Comparison of ENCODE assay signal across 22 cellular contexts in genomic region chr9:124372038-124372437, GRCh38.
"Had no signal": no experiment of that assay in that cellular context is flagged by ENCODE, and none has a peak within 500 bp of the region (broad histone marks: within the 10 kb centered on the region; RNA-seq: fewer than 3 reads in every experiment).

No MANE protein-coding gene starts in this region.

- DNase-seq: activated CD4-positive, alpha-beta T cell treated with anti-CD3 and anti-CD28 coated beads, Interleukin-2, amount 50 U/mL, for 1 hour; activated CD8-positive, alpha-beta memory T cell treated with anti-CD3 and anti-CD28 coated beads for 24 hours; activated naive CD4-positive, alpha-beta T cell treated with anti-CD3 and anti-CD28 coated beads, Interleukin-2, amount 50 U/mL, for 16 hours; caudate nucleus; cortex of kidney; effector CD8-positive, alpha-beta T cell; esophagus squamous epithelium; left ventricle myocardium inferior; mesenchymal stem cell; nucleus accumbens; posterior cingulate gyrus; stimulated activated CD4-positive, alpha-beta T cell treated with anti-CD3 and anti-CD28 coated beads, Interleukin-15, amount 100 ng/mL, for 24 hours; stimulated activated CD4-positive, alpha-beta T cell treated with anti-CD3 and anti-CD28 coated beads, Interleukin-4, amount 100 ng/mL, for 1 hour; stimulated activated naive B cell treated with anti-CD40 and anti-IgM and Interleukin-4, amounts not matched to agents 10 μg/mL and 1 μg/mL and 100 μg/mL, for 72 hours had no signal

- H3K9me3 ChIP-seq: esophagus squamous epithelium, left ventricle myocardium inferior, tibial nerve, vagina had no signal

- H3K36me3 ChIP-seq: vagina had no signal

- H2AFZ ChIP-seq: hepatocyte had no signal

- H3K4me3 Mint-ChIP-seq: natural killer cell treated with Interleukin-12 subunit alpha and Interleukin-12 subunit beta and Interleukin-15 and Interleukin-18, amount 100 ng/mL, for 72 hours; stimulated activated naive B cell treated with anti-CD40 and anti-IgM and Interleukin-4, amounts not matched to agents 10 μg/mL and 1 μg/mL and 100 μg/mL, for 72 hours had no signal

- FAIRE-seq: endothelial cell of umbilical vein, keratinocyte had no signal

- H3K27ac Mint-ChIP-seq: activated T-helper 2 cell treated with anti-CD3 and anti-CD28 coated beads, Interferon-gamma antibody, Interleukin-2, Interleukin-4, amounts not matched to agents 10 μg/mL and 5 μg/mL and 100 μg/mL, durations not matched to agents 14 hours and 24 hours and 36 hours; natural killer cell treated with Interleukin-12 subunit alpha and Interleukin-12 subunit beta and Interleukin-15 and Interleukin-18, amount 100 ng/mL, for 72 hours; stimulated activated naive B cell treated with anti-CD40 and anti-IgM and Interleukin-4, amounts not matched to agents 10 μg/mL and 1 μg/mL and 100 μg/mL, for 72 hours had no signal

- H3K4me3 ChIP-seq: esophagus squamous epithelium, hepatocyte, left ventricle myocardium inferior, tibial nerve, vagina had no signal

- H3K27ac ChIP-seq: esophagus squamous epithelium, hepatocyte, left ventricle myocardium inferior, tibial nerve, vagina had no signal

- H3K4me1 ChIP-seq: vagina had no signal

- H3K27me3 Mint-ChIP-seq: natural killer cell treated with Interleukin-12 subunit alpha and Interleukin-12 subunit beta and Interleukin-15 and Interleukin-18, amount 100 ng/mL, for 72 hours; stimulated activated naive B cell treated with anti-CD40 and anti-IgM and Interleukin-4, amounts not matched to agents 10 μg/mL and 1 μg/mL and 100 μg/mL, for 72 hours had no signal

- H3K4me2 ChIP-seq: hepatocyte had no signal

- ATAC-seq: activated CD4-positive, CD25-positive, alpha-beta regulatory T cell treated with anti-CD3 and anti-CD28 coated beads, Interleukin-2, amount 50 U/mL, for 24 hours; natural killer cell treated with Interleukin-12 subunit alpha and Interleukin-12 subunit beta and Interleukin-15 and Interleukin-18, amount 100 ng/mL, for 72 hours; stimulated activated naive B cell treated with anti-CD40 and anti-IgM and Interleukin-4, amounts not matched to agents 10 μg/mL and 1 μg/mL and 100 μg/mL, for 72 hours had no signal

- H3K36me3 Mint-ChIP-seq: natural killer cell treated with Interleukin-12 subunit alpha and Interleukin-12 subunit beta and Interleukin-15 and Interleukin-18, amount 100 ng/mL, for 72 hours had no signal

- H3K9me3 Mint-ChIP-seq: activated T-helper 2 cell treated with anti-CD3 and anti-CD28 coated beads, Interferon-gamma antibody, Interleukin-2, Interleukin-4, amounts not matched to agents 10 μg/mL and 5 μg/mL and 100 μg/mL, durations not matched to agents 14 hours and 24 hours and 36 hours; natural killer cell treated with Interleukin-12 subunit alpha and Interleukin-12 subunit beta and Interleukin-15 and Interleukin-18, amount 100 ng/mL, for 72 hours; stimulated activated naive B cell treated with anti-CD40 and anti-IgM and Interleukin-4, amounts not matched to agents 10 μg/mL and 1 μg/mL and 100 μg/mL, for 72 hours had no signal

- H3K27me3 ChIP-seq: esophagus squamous epithelium, hepatocyte, tibial nerve, vagina had no signal
